Comparison of ENCODE assay signal across 1 cellular context in the genomic region with DNA sequence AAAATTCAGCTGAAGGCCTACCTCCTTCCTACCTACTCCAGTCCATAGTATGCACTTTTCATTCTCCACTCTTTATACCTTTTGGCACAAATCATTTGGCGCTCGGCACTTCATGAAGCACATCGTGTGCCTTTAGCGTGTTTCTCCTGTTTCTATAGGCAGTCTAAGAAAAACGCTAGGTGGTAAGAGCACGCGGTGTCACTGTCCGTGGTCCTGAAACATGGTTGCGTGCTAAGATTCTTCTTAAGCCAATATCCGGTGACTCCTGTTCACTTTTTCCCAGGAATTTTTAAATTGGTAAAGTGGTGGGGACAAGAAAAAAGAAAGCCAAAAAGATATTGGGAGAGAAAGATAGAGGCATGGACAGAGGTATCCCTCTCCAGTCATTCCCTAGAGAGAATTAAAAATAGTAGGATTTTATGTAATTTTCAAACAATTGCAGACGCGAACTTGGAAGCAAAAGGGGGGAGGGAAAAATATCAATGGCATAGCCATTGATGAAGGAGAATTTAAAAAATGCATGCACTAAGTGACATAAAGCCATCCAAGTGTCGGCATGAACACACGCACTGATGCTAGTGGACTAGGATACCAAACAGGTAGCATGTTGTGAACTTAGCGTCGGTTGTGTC.
TF ChIP-seq lines count a peak whose summit lies in the region.

No MANE protein-coding gene starts in this region.

TF ChIP-seq in HepG2, 621 proteins besides CTCF, POLR2A, EP300 and RAD21 (continued from another document and continues in another):
- TF ChIP-seq, protein P1, sequence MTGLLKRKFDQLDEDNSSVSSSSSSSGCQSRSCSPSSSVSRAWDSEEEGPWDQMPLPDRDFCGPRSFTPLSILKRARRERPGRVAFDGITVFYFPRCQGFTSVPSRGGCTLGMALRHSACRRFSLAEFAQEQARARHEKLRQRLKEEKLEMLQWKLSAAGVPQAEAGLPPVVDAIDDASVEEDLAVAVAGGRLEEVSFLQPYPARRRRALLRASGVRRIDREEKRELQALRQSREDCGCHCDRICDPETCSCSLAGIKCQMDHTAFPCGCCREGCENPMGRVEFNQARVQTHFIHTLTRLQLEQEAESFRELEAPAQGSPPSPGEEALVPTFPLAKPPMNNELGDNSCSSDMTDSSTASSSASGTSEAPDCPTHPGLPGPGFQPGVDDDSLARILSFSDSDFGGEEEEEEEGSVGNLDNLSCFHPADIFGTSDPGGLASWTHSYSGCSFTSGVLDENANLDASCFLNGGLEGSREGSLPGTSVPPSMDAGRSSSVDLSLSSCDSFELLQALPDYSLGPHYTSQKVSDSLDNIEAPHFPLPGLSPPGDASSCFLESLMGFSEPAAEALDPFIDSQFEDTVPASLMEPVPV (CRISPR knock-in tag; IDR thresholded peaks at IDR 0.05): no peak; the same call in 1 of the 2 replicates
- no peak for TF ChIP-seq ZNF20 (CRISPR knock-in tag; IDR thresholded peaks at IDR 0.05)
- TF ChIP-seq ZBTB2 (CRISPR knock-in tag; IDR thresholded peaks at IDR 0.05; ENCODE audit: low read depth): peak; percentile 60; the same call in 1 of the 2 replicates
- TF ChIP-seq ZNF839 (CRISPR knock-in tag; IDR thresholded peaks at IDR 0.05; ENCODE audit: borderline replicate concordance): no peak
- TF ChIP-seq SAP130 (CRISPR knock-in tag; IDR thresholded peaks at IDR 0.05; ENCODE audit: low read depth): peak; percentile 84
- no peak for TF ChIP-seq ZNF747 (CRISPR knock-in tag; IDR thresholded peaks at IDR 0.05; ENCODE audit: borderline replicate concordance)
- TF ChIP-seq ZNF296 (CRISPR knock-in tag; conservative IDR thresholded peaks at IDR 0.05): no peak
- peak; percentile 67 for TF ChIP-seq XRCC5 (optimal IDR thresholded peaks at IDR 0.05; ENCODE audit: low read length)
- peak; percentile 93 for TF ChIP-seq SATB2 (CRISPR knock-in tag; IDR thresholded peaks at IDR 0.05)
- TF ChIP-seq ZNF530 (CRISPR knock-in tag; IDR thresholded peaks at IDR 0.05; ENCODE audit: low read depth): no peak
- TF ChIP-seq ZNF879 (CRISPR knock-in tag; IDR thresholded peaks at IDR 0.05): no peak
- TF ChIP-seq PAWR (CRISPR knock-in tag; IDR thresholded peaks at IDR 0.05; ENCODE audit: borderline replicate concordance): no peak
- TF ChIP-seq KLF15 (CRISPR knock-in tag; IDR thresholded peaks at IDR 0.05; ENCODE audit: borderline replicate concordance): peak; percentile 65; the same call in 1 of the 2 replicates
- TF ChIP-seq ELF1 (CRISPR knock-in tag; IDR thresholded peaks at IDR 0.05): peak; percentile 32; the same call in 1 of the 2 replicates
- peak; percentile 66; the same call in 1 of the 2 replicates for TF ChIP-seq MEIS2 (CRISPR knock-in tag; IDR thresholded peaks at IDR 0.05)
- TF ChIP-seq RFX3 (CRISPR knock-in tag; IDR thresholded peaks at IDR 0.05): peak; percentile 44; the same call in 1 of the 2 replicates
- TF ChIP-seq ZNF878 (CRISPR knock-in tag; IDR thresholded peaks at IDR 0.05): peak; percentile 83; the same call in 1 of the 2 replicates
- peak; percentile 58; the same call in 1 of the 2 replicates for TF ChIP-seq PATZ1 (CRISPR knock-in tag; IDR thresholded peaks at IDR 0.05)
- peak; percentile 88 for TF ChIP-seq ZNF335 (CRISPR knock-in tag; IDR thresholded peaks at IDR 0.05)
- TF ChIP-seq NFKBIZ (CRISPR knock-in tag; IDR thresholded peaks at IDR 0.05): peak; percentile 87; the same call in 1 of the 2 replicates
- TF ChIP-seq MIER2 (CRISPR knock-in tag; IDR thresholded peaks at IDR 0.05): peak; percentile 99
- peak; percentile 93 for TF ChIP-seq ATF6 (CRISPR knock-in tag; conservative IDR thresholded peaks at IDR 0.05)
- TF ChIP-seq IRF9 (CRISPR knock-in tag; IDR thresholded peaks at IDR 0.05; ENCODE audit: borderline replicate concordance): no peak
- TF ChIP-seq NFYB (CRISPR knock-in tag; IDR thresholded peaks at IDR 0.05): 0 out of 2 replicates have a peak, but pooled peaks have one; percentile 16
- TF ChIP-seq, protein P2, sequence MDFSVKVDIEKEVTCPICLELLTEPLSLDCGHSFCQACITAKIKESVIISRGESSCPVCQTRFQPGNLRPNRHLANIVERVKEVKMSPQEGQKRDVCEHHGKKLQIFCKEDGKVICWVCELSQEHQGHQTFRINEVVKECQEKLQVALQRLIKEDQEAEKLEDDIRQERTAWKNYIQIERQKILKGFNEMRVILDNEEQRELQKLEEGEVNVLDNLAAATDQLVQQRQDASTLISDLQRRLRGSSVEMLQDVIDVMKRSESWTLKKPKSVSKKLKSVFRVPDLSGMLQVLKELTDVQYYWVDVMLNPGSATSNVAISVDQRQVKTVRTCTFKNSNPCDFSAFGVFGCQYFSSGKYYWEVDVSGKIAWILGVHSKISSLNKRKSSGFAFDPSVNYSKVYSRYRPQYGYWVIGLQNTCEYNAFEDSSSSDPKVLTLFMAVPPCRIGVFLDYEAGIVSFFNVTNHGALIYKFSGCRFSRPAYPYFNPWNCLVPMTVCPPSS (IDR thresholded peaks at IDR 0.05): no peak
- TF ChIP-seq, protein P3, sequence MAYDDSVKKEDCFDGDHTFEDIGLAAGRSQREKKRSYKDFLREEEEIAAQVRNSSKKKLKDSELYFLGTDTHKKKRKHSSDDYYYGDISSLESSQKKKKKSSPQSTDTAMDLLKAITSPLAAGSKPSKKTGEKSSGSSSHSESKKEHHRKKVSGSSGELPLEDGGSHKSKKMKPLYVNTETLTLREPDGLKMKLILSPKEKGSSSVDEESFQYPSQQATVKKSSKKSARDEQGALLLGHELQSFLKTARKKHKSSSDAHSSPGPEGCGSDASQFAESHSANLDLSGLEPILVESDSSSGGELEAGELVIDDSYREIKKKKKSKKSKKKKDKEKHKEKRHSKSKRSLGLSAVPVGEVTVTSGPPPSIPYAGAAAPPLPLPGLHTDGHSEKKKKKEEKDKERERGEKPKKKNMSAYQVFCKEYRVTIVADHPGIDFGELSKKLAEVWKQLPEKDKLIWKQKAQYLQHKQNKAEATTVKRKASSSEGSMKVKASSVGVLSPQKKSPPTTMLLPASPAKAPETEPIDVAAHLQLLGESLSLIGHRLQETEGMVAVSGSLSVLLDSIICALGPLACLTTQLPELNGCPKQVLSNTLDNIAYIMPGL (CRISPR knock-in tag; IDR thresholded peaks at IDR 0.05; ENCODE audit: borderline replicate concordance in 1 of 2, low read depth in 1 of 2): peak in 1 of 2 experiments; percentile 47; a peak in 1 of 4 replicates
- TF ChIP-seq SIN3B (IDR thresholded peaks at IDR 0.05; ENCODE audit: low read length): no peak
- TF ChIP-seq THRA (CRISPR knock-in tag; IDR thresholded peaks at IDR 0.05; ENCODE audit: borderline replicate concordance): peak; percentile 66; the same call in 1 of the 2 replicates
- peak; percentile 71; the same call in 1 of the 3 replicates for TF ChIP-seq MXI1 (IDR thresholded peaks at IDR 0.05; ENCODE audit: borderline replicate concordance, low read depth, low read length)
- TF ChIP-seq HOXA3 (CRISPR knock-in tag; IDR thresholded peaks at IDR 0.05): no peak
- no peak for TF ChIP-seq DMTF1 (CRISPR knock-in tag; IDR thresholded peaks at IDR 0.05)
- no peak for TF ChIP-seq GTF3A (CRISPR knock-in tag; conservative IDR thresholded peaks at IDR 0.05)
- no peak for TF ChIP-seq CREBL2 (CRISPR knock-in tag; IDR thresholded peaks at IDR 0.05; ENCODE audit: borderline replicate concordance)
- 0 out of 2 replicates have a peak, but pooled peaks have one; percentile 80 for TF ChIP-seq ETV6 (CRISPR knock-in tag; conservative IDR thresholded peaks at IDR 0.05)
